ENCODE assay signal across 34 cellular contexts in the genomic region with DNA sequence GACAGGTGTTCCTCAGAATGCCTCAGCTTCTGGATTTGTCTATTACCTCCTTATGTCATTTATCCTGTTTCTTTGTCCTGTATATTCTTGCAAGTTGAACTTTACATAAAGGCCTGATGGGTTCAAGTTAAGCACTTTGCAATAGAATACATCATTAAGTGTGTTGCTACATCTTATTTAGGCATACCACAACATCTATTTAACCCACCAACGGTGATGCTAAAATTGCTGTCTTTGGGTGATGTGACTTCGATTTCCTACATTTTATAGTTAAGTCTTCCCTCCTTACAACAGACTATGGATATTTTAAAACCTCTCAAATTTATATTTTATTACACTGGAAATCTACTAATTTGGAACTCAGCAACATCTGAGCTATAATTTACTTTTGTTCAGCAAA.
"Had no signal": no experiment of that assay in that cellular context is flagged by ENCODE, and none has a peak within 500 bp of the region (broad histone marks: within the 10 kb centered on the region; RNA-seq: fewer than 3 reads in every experiment).

No MANE protein-coding gene starts in this region.

- H3K27me3 ChIP-seq: MG63 had no signal

- H3K27ac ChIP-seq: KMS-11 had no signal

- H3K9ac ChIP-seq: KMS-11 had no signal

- H3K4me3 ChIP-seq: MG63 had no signal

- DNase-seq: Karpas-422, Kasumi-1, MG63, MM.1S, MV-4-11, NCI-H1048, NCI-H1092, NCI-H1092 treated with DMSO at 0.1 percent for 48 hours, NCI-H1105, NCI-H1105 treated with DMSO at 0.1 percent for 48 hours, NCI-H1417, NCI-H1417 treated with DMSO at 0.1 percent for 48 hours, NCI-H1436, NCI-H1436 treated with DMSO at 0.1 percent for 48 hours, NCI-H146, NCI-H1694, NCI-H1694 treated with DMSO at 0.1 percent for 48 hours, NCI-H187, NCI-H187 treated with DMSO at 0.1 percent for 48 hours, NCI-H1930, NCI-H2029, NCI-H2029 treated with DMSO at 0.1 percent for 48 hours, NCI-H2081, NCI-H2081 treated with DMSO at 0.1 percent for 48 hours, NCI-H2107, NCI-H2171, NCI-H2171 treated with DMSO at 0.1 percent for 48 hours, NCI-H2227 treated with DMSO at 0.1 percent for 48 hours, NCI-H226, NCI-H345, NCI-H446, NCI-H446 treated with DMSO at 0.1 percent for 48 hours, NCI-H510A had no signal

- H3K4me2 ChIP-seq: KMS-11 had no signal
